ENCODE assay signal across 9 cellular contexts in the genomic region with DNA sequence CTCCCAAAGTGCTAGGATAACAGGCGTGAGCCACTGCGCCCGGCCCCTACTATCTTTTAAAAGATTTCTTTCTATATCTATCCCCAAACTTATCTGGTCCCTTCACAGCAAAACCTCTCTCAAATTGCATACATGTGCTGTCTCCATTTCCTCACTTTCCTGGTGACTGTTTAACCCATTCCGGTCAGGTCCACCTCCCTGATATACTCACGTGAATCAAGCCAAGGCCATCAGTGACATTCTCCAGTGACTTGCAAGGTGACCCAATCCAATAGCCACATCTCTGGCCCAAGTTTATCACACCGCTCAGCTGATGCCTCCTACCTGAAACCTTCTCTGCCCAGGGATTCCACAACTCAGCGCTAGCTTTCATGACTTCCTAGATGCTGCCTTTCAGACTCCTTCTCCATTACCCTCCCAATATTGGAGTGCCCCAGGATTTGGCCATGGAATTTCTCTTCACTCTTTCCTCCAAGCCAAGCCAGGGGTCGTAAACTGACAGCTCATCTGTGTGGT. TPM values are rescaled to one million over a fixed set of nuclear protein-coding genes. Genes with fewer than 3 reads are reported as not detected.
A peak's percentile ranks its signal among the peaks of the same experiment; 100 is the strongest.
DNase-seq lines count a peak whose midpoint lies in the region; ATAC-seq, FAIRE-seq and TF ChIP-seq lines count a peak whose summit lies in the region.
"Had no signal": no experiment of that assay in that cellular context is flagged by ENCODE, and none has a peak within 500 bp of the region (broad histone marks: within the 10 kb centered on the region; RNA-seq: fewer than 3 reads in every experiment).

No MANE protein-coding gene starts in this region.

- H3K27ac Mint-ChIP-seq in activated naive CD4-positive, alpha-beta T cell treated with anti-CD3 and anti-CD28 coated beads, Interleukin-2, amount 50 U/mL, for 24 hours, result peak overlapping the region; percentile 82
- H3K27ac Mint-ChIP-seq in activated CD4-positive, alpha-beta memory T cell treated with anti-CD3 and anti-CD28 coated beads, Interleukin-2, amount 10 ng/mL, durations not matched to agents 7 days and 5 days, result peak overlapping the region; percentile 92
- peak overlapping the region; percentile 93 for H3K27ac Mint-ChIP-seq in type B pancreatic cell

- no peak overlapping the region for H3K4me3 ChIP-seq in kidney (ENCODE audit: low read length in 2 of 2)

- CTCF ChIA-PET in activated CD4-positive, alpha-beta memory T cell treated with anti-CD3 and anti-CD28 coated beads, Interleukin-2, amount 10 ng/mL, durations not matched to agents 7 days and 5 days (lab: Charles Lee), result interaction anchor here (1.4 to 11.4 kb wide), 11 partner anchors 9 to 375 kb away, joined by 4 to 334 read pairs (median 20); a partner anchor contains a TSS

- no peak for TF ChIP-seq CTCF in kidney (IDR thresholded peaks at IDR 0.05; ENCODE audit: borderline replicate concordance, extremely low read depth, insufficient read depth)
- no peak for TF ChIP-seq CTCF in type B pancreatic cell (conservative IDR thresholded peaks at IDR 0.05)

- peaks cover 11 to 12% of the 10 kb centered on the region in 2 donors for H3K4me1 ChIP-seq in kidney (ENCODE audit: control insufficient read depth in 1 of 2, insufficient read depth in 1 of 2, low read depth in 1 of 2, low read length in 2 of 2)

- intact Hi-C loops in kidney (cut with DNase I) (no loop called here), sciatic nerve (cut with DNase I) (no loop called here)

- H3K27ac ChIP-seq in kidney (ENCODE audit: low read depth in 2 of 2, low read length in 2 of 2), result no peak overlapping the region

- POLR2A ChIA-PET in activated CD4-positive, alpha-beta memory T cell treated with anti-CD3 and anti-CD28 coated beads, Interleukin-2, amount 10 ng/mL, durations not matched to agents 7 days and 5 days (lab: Charles Lee), result interaction anchor here (1.6 to 11.1 kb wide), 14 partner anchors 9 to 524 kb away, joined by 6 to 277 read pairs (median 16); a partner anchor contains a TSS

- no peaks in the 10 kb centered on the region for H3K27me3 Mint-ChIP-seq in activated naive CD4-positive, alpha-beta T cell treated with anti-CD3 and anti-CD28 coated beads, Interleukin-2, amount 50 U/mL, for 24 hours
- no peaks in the 10 kb centered on the region for H3K27me3 Mint-ChIP-seq in activated CD4-positive, alpha-beta memory T cell treated with anti-CD3 and anti-CD28 coated beads, Interleukin-2, amount 10 ng/mL, durations not matched to agents 7 days and 5 days
- H3K27me3 Mint-ChIP-seq in type B pancreatic cell, result no peaks in the 10 kb centered on the region

- no peaks in the 10 kb centered on the region for H3K36me3 ChIP-seq in kidney (ENCODE audit: control insufficient read depth in 1 of 2, insufficient read depth in 2 of 2, low read length in 2 of 2)

- no peaks in the 10 kb centered on the region for H3K9me3 ChIP-seq in kidney (ENCODE audit: control insufficient read depth in 1 of 2, low read length in 2 of 2)

- no peak for FAIRE-seq in kidney (lab: Jason Lieb, UNC)

- H3K4me1 Mint-ChIP-seq in activated naive CD4-positive, alpha-beta T cell treated with anti-CD3 and anti-CD28 coated beads, Interleukin-2, amount 50 U/mL, for 24 hours, result peaks cover 44% of the 10 kb centered on the region
- H3K4me1 Mint-ChIP-seq in activated CD4-positive, alpha-beta memory T cell treated with anti-CD3 and anti-CD28 coated beads, Interleukin-2, amount 10 ng/mL, durations not matched to agents 7 days and 5 days, result peaks cover 47% of the 10 kb centered on the region
- peaks cover 19% of the 10 kb centered on the region for H3K4me1 Mint-ChIP-seq in type B pancreatic cell (ENCODE audit: unreplicated experiment)

- no peak for ATAC-seq in GM18867 (IDR thresholded peaks at IDR 0.05; ENCODE audit: unreplicated experiment)
- ATAC-seq in sciatic nerve, result no peak

- peaks cover 4% of the 10 kb centered on the region for H3K36me3 Mint-ChIP-seq in activated naive CD4-positive, alpha-beta T cell treated with anti-CD3 and anti-CD28 coated beads, Interleukin-2, amount 50 U/mL, for 24 hours
- H3K36me3 Mint-ChIP-seq in activated CD4-positive, alpha-beta memory T cell treated with anti-CD3 and anti-CD28 coated beads, Interleukin-2, amount 10 ng/mL, durations not matched to agents 7 days and 5 days (ENCODE audit: low read depth), result peaks cover 16% of the 10 kb centered on the region
- no peaks in the 10 kb centered on the region for H3K36me3 Mint-ChIP-seq in type B pancreatic cell

- no peak overlapping the region for H3K9ac ChIP-seq in kidney (ENCODE audit: low read length in 2 of 2)

- no peak for DNase-seq in activated naive CD4-positive, alpha-beta T cell (lab: John Stamatoyannopoulos, UW)
- no peak for DNase-seq in activated CD4-positive, alpha-beta memory T cell treated with anti-CD3 and anti-CD28 coated beads, Interleukin-2, amount 10 ng/mL, durations not matched to agents 7 days and 5 days
- DNase-seq in kidney (peak; percentile 35), type B pancreatic cell (ENCODE audit: extremely low spot score, unreplicated experiment) (no peak), GM19238 (ENCODE audit: insufficient read length, low spot score) (no peak), sciatic nerve (ENCODE audit: low spot score) (no peak)
- DNase-seq: GOT3 had no signal

- H3K9me3 Mint-ChIP-seq in activated naive CD4-positive, alpha-beta T cell treated with anti-CD3 and anti-CD28 coated beads, Interleukin-2, amount 50 U/mL, for 24 hours, result no peaks in the 10 kb centered on the region
- no peaks in the 10 kb centered on the region for H3K9me3 Mint-ChIP-seq in activated CD4-positive, alpha-beta memory T cell treated with anti-CD3 and anti-CD28 coated beads, Interleukin-2, amount 10 ng/mL, durations not matched to agents 7 days and 5 days
- no peaks in the 10 kb centered on the region for H3K9me3 Mint-ChIP-seq in type B pancreatic cell

- peak overlapping the region; percentile 88 for H3K4me3 Mint-ChIP-seq in activated naive CD4-positive, alpha-beta T cell treated with anti-CD3 and anti-CD28 coated beads, Interleukin-2, amount 50 U/mL, for 24 hours
- peak overlapping the region; percentile 86 for H3K4me3 Mint-ChIP-seq in activated CD4-positive, alpha-beta memory T cell treated with anti-CD3 and anti-CD28 coated beads, Interleukin-2, amount 10 ng/mL, durations not matched to agents 7 days and 5 days
- H3K4me3 Mint-ChIP-seq in type B pancreatic cell, result peak overlapping the region; percentile 91

RNA-seq across cellular contexts. Expression of a gene that starts 1.4 kb away (rescaled TPM):
- 10 to 100 TPM; 74.9 to 76.9 TPM for total RNA-seq in activated CD4-positive, alpha-beta memory T cell treated with anti-CD3 and anti-CD28 coated beads, Interleukin-2, amount 10 ng/mL, durations not matched to agents 7 days and 5 days
- total RNA-seq in kidney (42.6 TPM), type B pancreatic cell (ENCODE audit: low replicate concordance) (48.4 and 57.8 TPM in 2 replicates), sciatic nerve (44.0 TPM)
- 20.4 TPM for polyA plus RNA-seq in kidney (ENCODE audit: insufficient read depth, low read depth, low replicate concordance)

RNA-seq across cellular contexts. Expression of a gene that starts 32.3 kb away (rescaled TPM):
- 10 to 100 TPM; 24.6 to 32.7 TPM for total RNA-seq in activated CD4-positive, alpha-beta memory T cell treated with anti-CD3 and anti-CD28 coated beads, Interleukin-2, amount 10 ng/mL, durations not matched to agents 7 days and 5 days
- total RNA-seq in kidney, result 116 TPM
- polyA plus RNA-seq in kidney (ENCODE audit: insufficient read depth, low read depth, low replicate concordance), result 60.9 TPM
- 38.5 and 43.1 TPM in 2 replicates for total RNA-seq in type B pancreatic cell (ENCODE audit: low replicate concordance)
- 116 TPM for total RNA-seq in sciatic nerve
